In genomic region chr11:134139303-134139872, GRCh38 we compare ENCODE assay signal across 10 cellular contexts.
DNase-seq lines count a peak whose midpoint lies in the region; ATAC-seq and TF ChIP-seq lines count a peak whose summit lies in the region.
"Had no signal": no experiment of that assay in that cellular context is flagged by ENCODE, and none has a peak within 500 bp of the region (broad histone marks: within the 10 kb centered on the region; RNA-seq: fewer than 3 reads in every experiment).

No MANE protein-coding gene starts in this region.

- DNase-seq in GM23338 (ENCODE audit: low spot score), result peak; percentile 18
- no peak for DNase-seq in left ventricle myocardium inferior
- DNase-seq in sigmoid colon, result no peak
- no peak for DNase-seq in GM19240 (ENCODE audit: insufficient read length, low spot score)
- no peak for DNase-seq in dermis blood vessel endothelial cell
- DNase-seq in OCI-M2 (lab: John Stamatoyannopoulos, UW; ENCODE audit: unreplicated experiment), result no peak
- no peak for DNase-seq in hepatic stellate cell (ENCODE audit: low spot score)

- H3K4me3 Mint-ChIP-seq in GM23338, result no peak overlapping the region

- H3K27me3 ChIP-seq in GM23338 (ENCODE audit: insufficient read depth) (no peaks in the 10 kb centered on the region), left ventricle myocardium inferior (ENCODE audit: low read depth) (no peaks in the 10 kb centered on the region), sigmoid colon (no peaks in the 10 kb centered on the region)

- H3K4me1 Mint-ChIP-seq in GM23338, result peaks cover 4% of the 10 kb centered on the region; the same call in 1 of the 3 replicates

- H2AFZ ChIP-seq in GM23338, result no peak overlapping the region

- peaks cover 13% of the 10 kb centered on the region for H3K27me3 Mint-ChIP-seq in GM23338 (ENCODE audit: insufficient read depth, low read depth, poor library complexity)

- H3K36me3 ChIP-seq in GM23338 (ENCODE audit: insufficient read depth) (no peaks in the 10 kb centered on the region), left ventricle myocardium inferior (peaks cover 10% of the 10 kb centered on the region), sigmoid colon (peaks cover 0 to 26% (median 4%) of the 10 kb centered on the region in 4 donors)

- H3K4me3 ChIP-seq in GM23338 (no peak overlapping the region), left ventricle myocardium inferior (no peak overlapping the region), sigmoid colon (peak overlapping the region in 2 of 4 donors; percentile 10 to 15)

- H3K27ac Mint-ChIP-seq in GM23338, result no peak overlapping the region

- peak; percentile 67 for ATAC-seq in GM23338

- TF ChIP-seq EP300 in sigmoid colon (IDR thresholded peaks at IDR 0.05), result no peak

- peaks cover 4% of the 10 kb centered on the region; the same call in 1 of the 2 replicates for H4K20me1 ChIP-seq in GM23338 (replicated peaks; ENCODE audit: insufficient read depth)

- no peak overlapping the region for H3K4me2 ChIP-seq in GM23338
- H3K4me2 ChIP-seq: KMS-11 had no signal

- intact Hi-C loops in left ventricle myocardium inferior (cut with micrococcal nuclease), result loop anchor here (2.0 to 10.0 kb wide), 2 partner anchors 89 to 215 kb away; no protein-coding TSS in a partner anchor
- intact Hi-C loops in sigmoid colon (cut with DNase I), result loop anchor here (1.0 to 2.0 kb wide), 2 partner anchors 65 to 89 kb away; no protein-coding TSS in a partner anchor

- peaks cover 43% of the 10 kb centered on the region for H3K9me3 Mint-ChIP-seq in GM23338

- H3K79me2 ChIP-seq in GM23338 (replicated peaks; ENCODE audit: insufficient read depth), result 0 out of 2 replicates have a peak, but pooled peaks cover 10% of the 10 kb centered on the region

- H3K9me2 ChIP-seq in GM23338 (ENCODE audit: insufficient read depth), result peaks cover 4% of the 10 kb centered on the region; the same call in 1 of the 2 replicates

- H3K4me1 ChIP-seq in GM23338 (ENCODE audit: insufficient read depth), result no peaks in the 10 kb centered on the region
- peaks cover 6% of the 10 kb centered on the region for H3K4me1 ChIP-seq in left ventricle myocardium inferior
- H3K4me1 ChIP-seq in sigmoid colon, result peaks cover 0 to 19% (median 9%) of the 10 kb centered on the region in 4 donors

- TF ChIP-seq CTCF in GM23338 (conservative IDR thresholded peaks at IDR 0.05; ENCODE audit: low read depth in 2 of 2) (no peak), left ventricle myocardium inferior (IDR thresholded peaks at IDR 0.05; ENCODE audit: borderline replicate concordance) (no peak), sigmoid colon (IDR thresholded peaks at IDR 0.05) (no peak)

- H3K27ac ChIP-seq in GM23338 (ENCODE audit: low read depth) (peak overlapping the region; percentile 23; the same call in 1 of the 2 replicates), angular gyrus (ENCODE audit: low read depth, low read length) (peak overlapping the region; percentile 42), left ventricle myocardium inferior (replicated peaks) (peak overlapping the region; percentile 35), sigmoid colon (peak overlapping the region; percentile 70 to 82 (median 76))
- H3K27ac ChIP-seq: HL-60, KMS-11 had no signal

- TF ChIP-seq POLR2A in sigmoid colon (IDR thresholded peaks at IDR 0.05), result no peak

- 67 to 71% methylated on average over 12 of the region's 12 CpGs for WGBS in sigmoid colon, 2 donors

- H3F3A ChIP-seq in GM23338 (replicated peaks; ENCODE audit: low read depth), result peaks cover 6% of the 10 kb centered on the region; the same call in 1 of the 2 replicates

- H3K9me3 ChIP-seq in left ventricle myocardium inferior (replicated peaks), result peaks cover 2% of the 10 kb centered on the region
- no peaks in the 10 kb centered on the region for H3K9me3 ChIP-seq in sigmoid colon

- H3K36me3 Mint-ChIP-seq in GM23338 (ENCODE audit: low read depth), result peaks cover 51% of the 10 kb centered on the region

TF ChIP-seq in GM23338, 12 proteins besides CTCF, POLR2A, EP300 and RAD21 (continues in another document):
- TF ChIP-seq ZNF331 (CRISPR knock-in tag; IDR thresholded peaks at IDR 0.05; ENCODE audit: low read depth), result no peak
- no peak for TF ChIP-seq EZH2phosphoT487 (IDR thresholded peaks at IDR 0.05; ENCODE audit: unreplicated experiment)
- no peak for TF ChIP-seq CREB1 (CRISPR knock-in tag; IDR thresholded peaks at IDR 0.05; ENCODE audit: low read depth)
- TF ChIP-seq ZNF462 (CRISPR knock-in tag; IDR thresholded peaks at IDR 0.05), result no peak
- TF ChIP-seq NANOG (IDR thresholded peaks at IDR 0.05; ENCODE audit: borderline replicate concordance), result no peak
- no peak for TF ChIP-seq ZNF114 (CRISPR knock-in tag; IDR thresholded peaks at IDR 0.05)

Comparison
In these comparisons a context has a peak if more than half of its experiments do, and no peak if none do; other contexts are left out.
1. H3K27ac ChIP-seq: peak in every context shown above with its lines; median percentile 76 in sigmoid colon; 42 in angular gyrus; 35 in left ventricle myocardium inferior; 23 in GM23338.